ENCODE assay signal across 8 cellular contexts in genomic region chr1:24586970-24587820, GRCh38. TPM values are rescaled to one million over a fixed set of nuclear protein-coding genes. Genes with fewer than 3 reads are reported as not detected.
DNase-seq lines count a peak whose midpoint lies in the region; ATAC-seq and TF ChIP-seq lines count a peak whose summit lies in the region.

No MANE protein-coding gene starts in this region.

- no peaks in the 10 kb centered on the region for H3K4me1 Mint-ChIP-seq in endothelial cell (ENCODE audit: unreplicated experiment)

- no peaks in the 10 kb centered on the region for H3K36me3 Mint-ChIP-seq in endothelial cell (ENCODE audit: low read depth, unreplicated experiment)

- no peak for TF ChIP-seq POLR2A in testis (IDR thresholded peaks at IDR 0.05)

- no peaks in the 10 kb centered on the region for H3K9me3 Mint-ChIP-seq in endothelial cell (ENCODE audit: unreplicated experiment)

- 51 to 55% methylated on average over 9 of the region's 9 CpGs for WGBS in testis, 2 donors

- H3K9me3 ChIP-seq in testis, result no peaks in the 10 kb centered on the region

- H3K27ac ChIP-seq in testis, result no peak overlapping the region

- no peaks in the 10 kb centered on the region for H3K4me1 ChIP-seq in testis

- DNase-seq in CMK (ENCODE audit: low read depth) (peak; percentile 14), NCI-H69 (lab: John Stamatoyannopoulos, UW) (peak; percentile 69), endothelial cell (ENCODE audit: low spot score) (peak; percentile 42), mucosa of gallbladder (ENCODE audit: low spot score) (peak; percentile 57), testis (peak; percentile 53)
- peak; percentile 28 for DNase-seq in activated CD4-positive, alpha-beta T cell treated with anti-CD3 and anti-CD28 coated beads, Interleukin-2, amount 50 U/mL, for 1 hour

- H3K36me3 ChIP-seq in testis (ENCODE audit: low read depth, missing control alignments), result no peaks in the 10 kb centered on the region

- H3K4me3 Mint-ChIP-seq in endothelial cell (ENCODE audit: unreplicated experiment), result no peak overlapping the region

- no peak overlapping the region for H3K27ac Mint-ChIP-seq in endothelial cell (ENCODE audit: unreplicated experiment)

- peak; percentile 71 for TF ChIP-seq CTCF in endothelial cell (IDR thresholded peaks at IDR 0.05; ENCODE audit: unreplicated experiment)
- peak; percentile 30 to 65 (median 54) for TF ChIP-seq CTCF in testis (IDR thresholded peaks at IDR 0.05)

- H3K4me3 ChIP-seq in testis, result no peak overlapping the region

- peak; percentile 53 for ATAC-seq in HG02981 (IDR thresholded peaks at IDR 0.05; ENCODE audit: unreplicated experiment)
- no peak for ATAC-seq in GM18909 (IDR thresholded peaks at IDR 0.05; ENCODE audit: poor library complexity, unreplicated experiment)

- intact Hi-C loops in testis (cut with DNase I; ENCODE audit: low total_unique reads), result no loop called here

- no peaks in the 10 kb centered on the region for H3K27me3 ChIP-seq in testis

- H3K27me3 Mint-ChIP-seq in endothelial cell (ENCODE audit: unreplicated experiment), result peaks cover 2% of the 10 kb centered on the region

RNA-seq across cellular contexts. Expression of gene NCMAP, which starts 31.3 kb away (rescaled TPM):
- total RNA-seq in endothelial cell (ENCODE audit: unreplicated experiment), result 0.05 TPM
- 27.2 TPM for total RNA-seq in mucosa of gallbladder
- 1 to 10 TPM in 1 of 2 donors, under 1 TPM in 1; 0.24 to 1.1 TPM for total RNA-seq in testis
- polyA plus RNA-seq in testis (ENCODE audit: insufficient read depth, low read depth, low replicate concordance), result 0.26 TPM

RNA-seq across cellular contexts. Expression of gene SRRM1, which starts 55.9 kb away (rescaled TPM):
- total RNA-seq in endothelial cell (ENCODE audit: unreplicated experiment) (126 TPM), mucosa of gallbladder (84.3 TPM), testis (100 to 1,000 TPM; 193 to 235 TPM)
- polyA plus RNA-seq in testis (ENCODE audit: insufficient read depth, low read depth, low replicate concordance), result 91.0 TPM

Comparison
In these comparisons a context has a peak if more than half of its experiments do, and no peak if none do; other contexts are left out.
1. DNase-seq: peak in every context shown above with its lines; median percentile 69 in NCI-H69; 57 in mucosa of gallbladder; 53 in testis; 42 in endothelial cell; 28 in activated CD4-positive, alpha-beta T cell treated with anti-CD3 and anti-CD28 coated beads, Interleukin-2, amount 50 U/mL, for 1 hour; 14 in CMK.
2. RNA of gene NCMAP, which starts 31.3 kb away (total RNA-seq): 27.2 TPM in mucosa of gallbladder (single experiment); 0.24 to 1.1 TPM in testis and 0.05 TPM in endothelial cell (single experiment); every median in the first group is over 10 times any median in the second.